Comparison of ENCODE assay signal across 7 cellular contexts in the genomic region with DNA sequence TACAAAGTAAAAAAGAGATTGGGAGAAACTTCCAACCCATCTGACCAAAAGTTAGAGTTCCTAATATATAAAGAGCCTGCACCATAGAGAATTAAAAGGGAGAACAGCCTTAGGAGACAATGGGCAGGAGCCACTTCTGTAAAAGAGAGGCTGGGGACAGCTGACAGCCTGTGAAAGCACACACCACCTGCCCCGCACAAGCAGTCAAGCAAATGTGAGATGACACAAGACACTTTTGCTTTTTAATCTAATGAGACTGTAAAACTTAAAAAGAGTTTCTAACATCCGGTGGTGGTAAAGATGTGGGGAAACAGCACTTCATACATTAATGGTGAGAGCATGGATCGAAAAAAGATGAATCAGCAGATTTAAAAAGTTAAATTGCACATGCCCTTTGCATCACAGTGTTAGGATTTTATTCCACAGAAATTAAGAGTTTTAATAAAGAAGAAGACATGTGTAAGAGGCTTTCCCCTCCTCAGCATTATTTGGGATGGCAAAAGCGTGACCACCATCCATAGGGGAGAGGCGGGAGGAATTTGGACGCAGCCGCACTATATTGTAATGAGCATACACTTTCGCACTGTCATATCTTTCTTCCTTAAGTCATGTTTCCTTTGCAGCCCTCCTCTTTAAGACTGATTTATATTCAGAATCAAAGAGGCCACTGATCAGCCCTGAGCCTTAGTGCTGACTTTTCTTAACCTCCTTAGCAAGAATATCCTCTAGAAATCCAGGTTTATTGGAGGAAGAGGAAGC.
DNase-seq lines count a peak whose midpoint lies in the region; ATAC-seq lines count a peak whose summit lies in the region.
"Not testable (repeated sequence)": the region's sequence is repeated elsewhere in the genome, so short reads cannot be mapped to it uniquely, and the experiment has no call there.

No MANE protein-coding gene starts in this region.

- POLR2A ChIA-PET in activated naive CD8-positive, alpha-beta T cell treated with anti-CD3 and anti-CD28 coated beads, Interleukin-2, amount 10 ng/mL, durations not matched to agents 7 days and 5 days (lab: Charles Lee) = not testable (repeated sequence)

- not testable (repeated sequence) for H3K36me3 Mint-ChIP-seq in activated naive CD8-positive, alpha-beta T cell treated with anti-CD3 and anti-CD28 coated beads, Interleukin-2, amount 10 ng/mL, durations not matched to agents 7 days and 5 days

- H3K27me3 Mint-ChIP-seq in activated naive CD8-positive, alpha-beta T cell treated with anti-CD3 and anti-CD28 coated beads, Interleukin-2, amount 10 ng/mL, durations not matched to agents 7 days and 5 days = not testable (repeated sequence)

- ATAC-seq in GM18858 (IDR thresholded peaks at IDR 0.05; ENCODE audit: unreplicated experiment) = peak; percentile 41
- peak; percentile 54 for ATAC-seq in GM19397 (IDR thresholded peaks at IDR 0.05; ENCODE audit: unreplicated experiment)
- peak; percentile 85 for ATAC-seq in GM21619 (IDR thresholded peaks at IDR 0.05; ENCODE audit: unreplicated experiment)
- peak; percentile 58 for ATAC-seq in HG02884 (IDR thresholded peaks at IDR 0.05; ENCODE audit: unreplicated experiment)
- peak; percentile 55 for ATAC-seq in HG03139 (IDR thresholded peaks at IDR 0.05; ENCODE audit: unreplicated experiment)
- ATAC-seq in HG03571 (IDR thresholded peaks at IDR 0.05; ENCODE audit: unreplicated experiment) = peak; percentile 51
- peak; percentile 47 for ATAC-seq in activated naive CD8-positive, alpha-beta T cell treated with anti-CD3 and anti-CD28 coated beads, Interleukin-2, amount 10 ng/mL, durations not matched to agents 7 days and 5 days (ENCODE audit: low read depth)

- not testable (repeated sequence) for H3K27ac Mint-ChIP-seq in activated naive CD8-positive, alpha-beta T cell treated with anti-CD3 and anti-CD28 coated beads, Interleukin-2, amount 10 ng/mL, durations not matched to agents 7 days and 5 days

- H3K9me3 Mint-ChIP-seq in activated naive CD8-positive, alpha-beta T cell treated with anti-CD3 and anti-CD28 coated beads, Interleukin-2, amount 10 ng/mL, durations not matched to agents 7 days and 5 days = not testable (repeated sequence)

- H3K4me1 Mint-ChIP-seq in activated naive CD8-positive, alpha-beta T cell treated with anti-CD3 and anti-CD28 coated beads, Interleukin-2, amount 10 ng/mL, durations not matched to agents 7 days and 5 days = not testable (repeated sequence)

- DNase-seq in activated naive CD8-positive, alpha-beta T cell treated with anti-CD3 and anti-CD28 coated beads, Interleukin-2, amount 10 ng/mL, durations not matched to agents 7 days and 5 days = not testable (repeated sequence)

- not testable (repeated sequence) for H3K4me3 Mint-ChIP-seq in activated naive CD8-positive, alpha-beta T cell treated with anti-CD3 and anti-CD28 coated beads, Interleukin-2, amount 10 ng/mL, durations not matched to agents 7 days and 5 days
